9 cellular contexts compared by ENCODE assay signal in the genomic region with DNA sequence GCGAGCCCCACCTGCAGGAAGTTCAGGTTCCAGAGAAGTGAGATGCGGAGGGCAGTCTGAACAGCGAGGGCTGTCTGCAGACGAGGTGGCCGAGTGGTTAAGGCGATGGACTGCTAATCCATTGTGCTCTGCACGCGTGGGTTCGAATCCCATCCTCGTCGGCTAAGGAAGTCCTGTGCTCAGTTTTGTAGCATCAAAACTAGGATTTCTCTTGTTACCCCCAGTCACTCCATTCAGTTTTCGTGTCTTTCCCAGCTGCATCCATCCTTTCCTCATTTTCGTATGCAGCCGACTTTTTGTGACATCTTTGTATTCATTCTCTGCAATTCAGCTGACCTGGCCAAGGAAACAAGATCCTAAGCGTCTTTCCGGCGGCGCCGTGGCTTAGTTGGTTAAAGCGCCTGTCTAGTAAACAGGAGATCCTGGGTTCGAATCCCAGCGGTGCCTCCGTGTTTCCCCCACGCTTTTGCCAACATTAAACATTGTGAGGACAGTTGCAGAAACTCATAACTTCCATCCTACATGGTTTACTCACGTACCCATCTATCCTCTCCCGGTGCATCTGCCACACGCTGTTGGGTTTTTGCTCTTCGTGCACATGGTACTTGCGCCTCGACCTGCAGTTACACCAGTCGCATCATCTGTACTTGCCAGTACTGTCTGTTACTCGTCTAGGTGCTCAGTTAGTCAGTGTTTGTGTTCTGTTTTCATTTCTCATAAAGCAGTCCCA. TPM values are rescaled to one million over a fixed set of nuclear protein-coding genes. Genes with fewer than 3 reads are reported as not detected.
DNase-seq lines count a peak whose midpoint lies in the region; ATAC-seq and TF ChIP-seq lines count a peak whose summit lies in the region.
"Had no signal": no experiment of that assay in that cellular context is flagged by ENCODE, and none has a peak within 500 bp of the region (broad histone marks: within the 10 kb centered on the region; RNA-seq: fewer than 3 reads in every experiment).

No MANE protein-coding gene starts in this region.

- peaks cover 13% of the 10 kb centered on the region; the same call in 1 of the 2 replicates for H3K79me2 ChIP-seq in SU-DHL-6 (ENCODE audit: insufficient read depth, low read length)

- peak overlapping the region; percentile 85 for H2AFZ ChIP-seq in SU-DHL-6 (ENCODE audit: low read depth, low read length, severe bottlenecking)

- intact Hi-C loops in heart right ventricle (cut with DNase I) = loop anchor here (1.0 to 10.0 kb wide), 14 partner anchors 32 to 110 kb away; a partner anchor contains a TSS

- H3K4me1 ChIP-seq in HAP-1 (peaks cover 14% of the 10 kb centered on the region), heart right ventricle (peaks cover 7 to 54% (median 33%) of the 10 kb centered on the region in 9 donors), tibial nerve (peaks cover 0 to 36% (median 19%) of the 10 kb centered on the region in 4 donors)

- 0% methylated on average over 32 of the region's 32 CpGs for WGBS in heart right ventricle, 2 donors
- 0% methylated on average over 32 of the region's 32 CpGs for WGBS in tibial nerve, 2 donors

- H3K36me3 Mint-ChIP-seq in activated naive CD8-positive, alpha-beta T cell treated with anti-CD3 and anti-CD28 coated beads, Interleukin-2, amount 50 U/mL, for 24 hours (ENCODE audit: low read depth) = no peaks in the 10 kb centered on the region
- H3K36me3 Mint-ChIP-seq: brain had no signal

- H3K27ac Mint-ChIP-seq in activated naive CD8-positive, alpha-beta T cell treated with anti-CD3 and anti-CD28 coated beads, Interleukin-2, amount 50 U/mL, for 24 hours = no peak overlapping the region
- H3K27ac Mint-ChIP-seq: brain had no signal

- H3K27ac ChIP-seq in SU-DHL-6 (ENCODE audit: low read depth, low read length) = peak overlapping the region; percentile 86
- peak overlapping the region; percentile 81 to 99 (median 93) for H3K27ac ChIP-seq in heart right ventricle
- H3K27ac ChIP-seq in tibial nerve = peak overlapping the region; percentile 88 to 99 (median 98)

- peak overlapping the region; percentile 71 for H3K4me3 ChIP-seq in HAP-1
- H3K4me3 ChIP-seq in SU-DHL-6 (ENCODE audit: insufficient read depth, low read length, poor library complexity, severe bottlenecking) = peak overlapping the region; percentile 84
- peak overlapping the region; percentile 63 to 90 (median 78) for H3K4me3 ChIP-seq in heart right ventricle
- H3K4me3 ChIP-seq in tibial nerve = peak overlapping the region; percentile 64 to 77 (median 70)

- peak; percentile 37 to 38 for TF ChIP-seq EP300 in tibial nerve (IDR thresholded peaks at IDR 0.05)

- TF ChIP-seq POLR2A in tibial nerve (IDR thresholded peaks at IDR 0.05) = no peak

- H3K4me3 Mint-ChIP-seq in activated naive CD8-positive, alpha-beta T cell treated with anti-CD3 and anti-CD28 coated beads, Interleukin-2, amount 50 U/mL, for 24 hours = no peak overlapping the region
- H3K4me3 Mint-ChIP-seq: brain had no signal

- H3K4me1 Mint-ChIP-seq in activated naive CD8-positive, alpha-beta T cell treated with anti-CD3 and anti-CD28 coated beads, Interleukin-2, amount 50 U/mL, for 24 hours = peaks cover 19% of the 10 kb centered on the region

- in situ Hi-C loops in Caki2 (cut with HindIII; ENCODE audit: low pct_unique_long_range_greater_than_20kb, low sequenced_read_pairs) (no loop called here), HAP-1 (cut with MboI; ENCODE audit: low sequenced_read_pairs) (loop anchor here (5.0 kb wide), 2 partner anchors 35 to 65 kb away; a partner anchor contains a TSS)

- no peaks in the 10 kb centered on the region for H3K9me3 Mint-ChIP-seq in activated naive CD8-positive, alpha-beta T cell treated with anti-CD3 and anti-CD28 coated beads, Interleukin-2, amount 50 U/mL, for 24 hours
- H3K9me3 Mint-ChIP-seq: brain had no signal

- H3K27me3 Mint-ChIP-seq in activated naive CD8-positive, alpha-beta T cell treated with anti-CD3 and anti-CD28 coated beads, Interleukin-2, amount 50 U/mL, for 24 hours = no peaks in the 10 kb centered on the region

- H3K36me3 ChIP-seq in HAP-1 (replicated peaks) (no peaks in the 10 kb centered on the region), SU-DHL-6 (ENCODE audit: low read length) (no peaks in the 10 kb centered on the region), heart right ventricle (no peaks in the 10 kb centered on the region), tibial nerve (no peaks in the 10 kb centered on the region)

- H3K9me2 ChIP-seq in SU-DHL-6 (replicated peaks; ENCODE audit: insufficient read depth, low read length) = no peaks in the 10 kb centered on the region

- H3K4me2 ChIP-seq in SU-DHL-6 (ENCODE audit: low read depth, low read length, poor library complexity, severe bottlenecking) = peak overlapping the region; percentile 78

- no peaks in the 10 kb centered on the region for H4K20me1 ChIP-seq in SU-DHL-6 (ENCODE audit: low read depth, low read length)

- peak overlapping the region; percentile 75 for H3K9ac ChIP-seq in SU-DHL-6 (ENCODE audit: low read length)

- no peaks in the 10 kb centered on the region for H3K9me3 ChIP-seq in HAP-1
- H3K9me3 ChIP-seq in SU-DHL-6 (ENCODE audit: insufficient read depth, low read length) = no peaks in the 10 kb centered on the region
- H3K9me3 ChIP-seq in heart right ventricle = no peaks in the 10 kb centered on the region
- no peaks in the 10 kb centered on the region for H3K9me3 ChIP-seq in tibial nerve

- TF ChIP-seq CTCF in SU-DHL-6 (IDR thresholded peaks at IDR 0.05; ENCODE audit: insufficient read depth, low read length, poor library complexity, severe bottlenecking) (no peak), heart right ventricle (IDR thresholded peaks at IDR 0.05) (peak in 6 of 9 donors; percentile 17 to 69 (median 48)), tibial nerve (IDR thresholded peaks at IDR 0.05) (peak in 2 of 5 experiments; percentile 25 to 35)

- peaks cover 32% of the 10 kb centered on the region for H3F3A ChIP-seq in SU-DHL-6 (ENCODE audit: insufficient read depth)

- peak; percentile 91 for DNase-seq in Caki2 (ENCODE audit: low read depth)
- peak; percentile 91 to 97 for DNase-seq in HAP-1 (ENCODE audit: low spot score in 2 of 2)
- DNase-seq in NCI-H1417 treated with DMSO at 0.1 percent for 48 hours (lab: John Stamatoyannopoulos, UW) = peak; percentile 92
- peak; percentile 95 for DNase-seq in activated naive CD8-positive, alpha-beta T cell treated with anti-CD3 and anti-CD28 coated beads, Interleukin-2, amount 50 U/mL, for 24 hours
- peak; percentile 91 to 95 for DNase-seq in heart right ventricle
- DNase-seq in pons (ENCODE audit: low spot score) = peak; percentile 96
- DNase-seq in tibial nerve (ENCODE audit: low spot score in 2 of 2) = peak; percentile 89 to 94

- ATAC-seq in activated naive CD8-positive, alpha-beta T cell treated with anti-CD3 and anti-CD28 coated beads, Interleukin-2, amount 50 U/mL, for 24 hours = peak; percentile 70
- ATAC-seq in heart right ventricle = peak; percentile 55 to 87 (median 78)

- H3K27me3 ChIP-seq in HAP-1 (ENCODE audit: low read depth) (no peaks in the 10 kb centered on the region), SU-DHL-6 (ENCODE audit: low read length) (no peaks in the 10 kb centered on the region), heart right ventricle (no peaks in the 10 kb centered on the region), tibial nerve (no peaks in the 10 kb centered on the region)

RNA-seq across cellular contexts. Expression of a gene that starts 3.0 kb away (rescaled TPM):
- 7.0 and 8.7 TPM in 2 replicates for total RNA-seq in Caki2 (2014; rRNA removed; shearing (Covaris generic); ENCODE audit: low replicate concordance)
- total RNA-seq in heart right ventricle (1 to 10 TPM; 5.3 to 9.4 (median 7.7) TPM), tibial nerve (10 to 100 TPM; 13.8 to 22.4 (median 19.4) TPM)
- polyA plus RNA-seq in heart right ventricle = 10 to 100 TPM in 1 of 2 donors, 1 to 10 TPM in 1; 4.2 to 13.8 TPM

RNA-seq across cellular contexts. Expression of a gene that starts 10.8 kb away (rescaled TPM):
- 47.8 and 62.4 TPM in 2 replicates for total RNA-seq in Caki2 (2014; rRNA removed; shearing (Covaris generic); ENCODE audit: low replicate concordance)
- total RNA-seq in heart right ventricle = 10 to 100 TPM in 1 of 10 donors, 1 to 10 TPM in 9; 5.2 to 15.2 (median 7.3) TPM
- 1 to 10 TPM; 4.5 to 7.8 TPM for polyA plus RNA-seq in heart right ventricle
- 10 to 100 TPM; 28.2 to 47.1 (median 38.2) TPM for total RNA-seq in tibial nerve

RNA-seq across cellular contexts. Expression of a gene that starts 23.4 kb away (rescaled TPM):
- total RNA-seq in Caki2 (2014; rRNA removed; shearing (Covaris generic); ENCODE audit: low replicate concordance) = 67.6 and 78.3 TPM in 2 replicates
- total RNA-seq in heart right ventricle (1 to 10 TPM in 3 of 10 donors, under 1 TPM in 2, not detected in 5; 0.38 to 6.4 (median 1.0) TPM), tibial nerve (10 to 100 TPM; 31.2 to 78.1 (median 39.6) TPM)
- 1 to 10 TPM in 1 of 2 donors, under 1 TPM in 1; 0.38 to 1.5 TPM for polyA plus RNA-seq in heart right ventricle

RNA-seq across cellular contexts. Expression of a gene that starts 24.2 kb away (rescaled TPM):
- 0.09 TPM in 1 of 2 replicates, not detected in the other for total RNA-seq in Caki2 (2014; rRNA removed; shearing (Covaris generic); ENCODE audit: low replicate concordance)
- total RNA-seq in heart right ventricle (10 to 100 TPM; 46.8 to 67.8 (median 62.7) TPM), tibial nerve (10 to 100 TPM; 48.0 to 72.1 (median 59.0) TPM)
- 10 to 100 TPM; 49.0 to 54.3 TPM for polyA plus RNA-seq in heart right ventricle

RNA-seq across cellular contexts. Expression of a gene that starts 34.7 kb away (rescaled TPM):
- 3.2 and 5.6 TPM in 2 replicates for total RNA-seq in Caki2 (2014; rRNA removed; shearing (Covaris generic); ENCODE audit: low replicate concordance)
- total RNA-seq in heart right ventricle (100 to 1,000 TPM in 6 of 10 donors, 10 to 100 TPM in 4; 37.4 to 154 (median 112) TPM), tibial nerve (100 to 1,000 TPM; 157 to 328 (median 204) TPM)
- 100 to 1,000 TPM; 112 to 135 TPM for polyA plus RNA-seq in heart right ventricle

Comparison
In these comparisons a context has a peak if more than half of its experiments do, and no peak if none do; other contexts are left out.
1. Peak in every context shown above with its lines: DNase-seq, ATAC-seq, H3K4me3 ChIP-seq and H3K27ac ChIP-seq.